In the genomic region with DNA sequence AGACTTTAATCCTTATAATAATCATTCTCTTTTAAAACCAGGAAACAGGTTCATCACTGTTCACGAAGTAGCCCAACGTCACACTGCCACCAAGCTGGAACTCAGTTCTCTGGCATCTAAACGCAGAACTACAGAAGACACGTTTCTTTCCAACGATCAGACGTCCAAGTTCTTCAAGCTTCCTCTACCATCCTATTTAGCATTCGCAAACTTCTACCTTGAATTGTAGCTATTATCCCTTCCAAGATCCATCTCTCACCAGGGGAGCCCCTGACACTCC, we compare ENCODE assay signal across 8 cellular contexts. TPM values are rescaled to one million over a fixed set of nuclear protein-coding genes. Genes with fewer than 3 reads are reported as not detected.
DNase-seq lines count a peak whose midpoint lies in the region; ATAC-seq, FAIRE-seq and TF ChIP-seq lines count a peak whose summit lies in the region.

No MANE protein-coding gene starts in this region.

- H3K79me2 ChIP-seq in PC-9 (ENCODE audit: low read depth) = no peaks in the 10 kb centered on the region

- H3K4me3 ChIP-seq in BLaER1 (peak overlapping the region; percentile 88), PC-9 (peak overlapping the region; percentile 97), brain microvascular endothelial cell (ENCODE audit: low read depth, low read length) (peak overlapping the region; percentile 65), iPS-20b (ENCODE audit: low read length) (peak overlapping the region; percentile 91), small intestine (ENCODE audit: low read depth in 1 of 2, low read length in 2 of 2) (peak overlapping the region; percentile 65 to 89)

- H3K27ac ChIP-seq in BLaER1 (peak overlapping the region; percentile 97), PC-9 (peak overlapping the region; percentile 68), brain microvascular endothelial cell (peak overlapping the region; percentile 92), iPS-20b (ENCODE audit: low read length) (peak overlapping the region; percentile 80), small intestine (ENCODE audit: low read depth in 1 of 2, low read length in 1 of 2) (peak overlapping the region; percentile 43 to 98)

- WGBS in small intestine, 3 donors = 0 to 1% (median 0%) methylated on average over 6 to 7 of the region's 7 CpGs

- intact Hi-C loops in PC-9 (cut with micrococcal nuclease; ENCODE audit: unreplicated experiment) = loop anchor here (1.0 to 10.0 kb wide), 4 partner anchors 29 to 310 kb away; no protein-coding TSS in a partner anchor

- POLR2A ChIA-PET in PC-9 (lab: Charles Lee; ENCODE audit: unreplicated experiment) = interaction anchor here (0.5 to 0.6 kb wide), 4 partner anchors 22 to 309 kb away, joined by 3 to 5 read pairs (median 4); no protein-coding TSS in a partner anchor

- no peaks in the 10 kb centered on the region for H3F3A ChIP-seq in PC-9 (ENCODE audit: insufficient read depth, low read depth)

- no peaks in the 10 kb centered on the region for H3K27me3 ChIP-seq in BLaER1
- no peaks in the 10 kb centered on the region for H3K27me3 ChIP-seq in PC-9 (ENCODE audit: insufficient read depth, low read depth)
- no peaks in the 10 kb centered on the region for H3K27me3 ChIP-seq in brain microvascular endothelial cell (replicated peaks)
- no peaks in the 10 kb centered on the region for H3K27me3 ChIP-seq in iPS-20b (ENCODE audit: insufficient read depth, low read length)
- no peaks in the 10 kb centered on the region for H3K27me3 ChIP-seq in small intestine (ENCODE audit: control insufficient read depth in 2 of 2, insufficient read depth in 2 of 2, low read length in 2 of 2)

- DNase-seq in PC-9 (peak; percentile 30 to 47), brain microvascular endothelial cell (peak; percentile 37), small intestine (peak; percentile 65), cerebellar nuclear complex (lab: John Stamatoyannopoulos, UW) (no peak)

- ATAC-seq in GM18868 (IDR thresholded peaks at IDR 0.05; ENCODE audit: unreplicated experiment) (peak; percentile 19), HG03066 (IDR thresholded peaks at IDR 0.05; ENCODE audit: low read depth, unreplicated experiment) (peak; percentile 26)

- H3K4me2 ChIP-seq in BLaER1 (peak overlapping the region; percentile 86), PC-9 (peak overlapping the region; percentile 98)

- H4K20me1 ChIP-seq in BLaER1 = no peaks in the 10 kb centered on the region
- no peaks in the 10 kb centered on the region for H4K20me1 ChIP-seq in PC-9 (ENCODE audit: insufficient read depth)

- H3K9ac ChIP-seq in BLaER1 (peak overlapping the region; percentile 93), iPS-20b (ENCODE audit: low read depth, low read length) (peak overlapping the region; percentile 88; the same call in 1 of the 2 replicates)

- H3K36me3 ChIP-seq in BLaER1 = no peaks in the 10 kb centered on the region
- no peaks in the 10 kb centered on the region for H3K36me3 ChIP-seq in PC-9 (ENCODE audit: low read depth)
- H3K36me3 ChIP-seq in brain microvascular endothelial cell (replicated peaks) = no peaks in the 10 kb centered on the region
- no peaks in the 10 kb centered on the region for H3K36me3 ChIP-seq in iPS-20b (ENCODE audit: insufficient read depth, low read depth, low read length)
- H3K36me3 ChIP-seq in small intestine (ENCODE audit: control insufficient read depth in 2 of 2, insufficient read depth in 2 of 2, low read length in 2 of 2) = no peaks in the 10 kb centered on the region

- TSS peak; percentile 62 for BruUV-seq in PC-9 (replicated peaks; lab: Mats Ljungman, UMichigan)

- H3K9me3 ChIP-seq in BLaER1 = no peaks in the 10 kb centered on the region
- H3K9me3 ChIP-seq in PC-9 (ENCODE audit: insufficient read depth, low read depth) = no peaks in the 10 kb centered on the region
- no peaks in the 10 kb centered on the region for H3K9me3 ChIP-seq in iPS-20b (ENCODE audit: insufficient read depth, low read depth, low read length)
- no peaks in the 10 kb centered on the region for H3K9me3 ChIP-seq in small intestine (ENCODE audit: control insufficient read depth, low read depth)

- CTCF ChIA-PET in PC-9 (lab: Charles Lee) = no interaction called here

- in situ Hi-C loops in brain microvascular endothelial cell (cut with HindIII; ENCODE audit: low pct_ligation_motif_present, low sequenced_read_pairs) = no loop called here

- TF ChIP-seq CTCF in PC-9 (conservative IDR thresholded peaks at IDR 0.05) = no peak
- TF ChIP-seq CTCF in brain microvascular endothelial cell (IDR thresholded peaks at IDR 0.05; ENCODE audit: low read depth, low read length, missing control alignments) = no peak

- peak overlapping the region; percentile 100 for H2AFZ ChIP-seq in PC-9

- FAIRE-seq in small intestine (lab: Jason Lieb, UNC) = no peak

- H3K4me1 ChIP-seq in BLaER1 (peaks cover 20% of the 10 kb centered on the region), PC-9 (replicated peaks; ENCODE audit: insufficient read depth) (peaks cover 16% of the 10 kb centered on the region), iPS-20b (ENCODE audit: insufficient read depth, low read length) (peaks cover 41% of the 10 kb centered on the region), small intestine (ENCODE audit: control insufficient read depth in 2 of 2, insufficient read depth in 1 of 2, low read depth in 1 of 2, low read length in 1 of 2) (no peaks in the 10 kb centered on the region)

- H3K9me2 ChIP-seq in PC-9 (ENCODE audit: insufficient read depth) = no peaks in the 10 kb centered on the region

RNA-seq across cellular contexts. Expression of a gene that starts 0.6 kb away (rescaled TPM):
- total RNA-seq in PC-9 (2021) = 3.2 and 4.2 TPM in 2 replicates
- polyA plus RNA-seq in small intestine = 1 to 10 TPM; 1.4 to 2.2 (median 1.6) TPM

RNA-seq across cellular contexts. Expression of a gene that starts 27.2 kb away (rescaled TPM):
- 14.8 TPM in 2 replicates for total RNA-seq in PC-9 (2021)
- 100 to 1,000 TPM in 2 of 3 donors, 10 to 100 TPM in 1; 21.2 to 531 (median 196) TPM for polyA plus RNA-seq in small intestine

Comparison
In these comparisons a context has a peak if more than half of its experiments do, and no peak if none do; other contexts are left out.
1. DNase-seq: peak in PC-9 (2 of 2), brain microvascular endothelial cell (single experiment) and small intestine (single experiment); none in cerebellar nuclear complex (0 of 2).
2. Peak in every context shown above with its lines, with median percentiles within 50 percentile points of each other: H3K27ac ChIP-seq and H3K4me3 ChIP-seq.